ENCODE assay signal across 1 cellular context in genomic region chr11:537622-538430, GRCh38.
TF ChIP-seq lines count a peak whose summit lies in the region.

No MANE protein-coding gene starts in this region.

TF ChIP-seq in endothelial cell of umbilical vein, 7 proteins besides CTCF, POLR2A, EP300 and RAD21:
- TF ChIP-seq FOS (IDR thresholded peaks at IDR 0.05; ENCODE audit: borderline replicate concordance, insufficient read depth, low read length), result no peak
- no peak for TF ChIP-seq MYC (IDR thresholded peaks at IDR 0.05; ENCODE audit: low read depth, low read length)
- no peak for TF ChIP-seq POLR2AphosphoS5 (IDR thresholded peaks at IDR 0.05; ENCODE audit: insufficient read depth, low read depth, low read length)
- TF ChIP-seq JUN (IDR thresholded peaks at IDR 0.05; ENCODE audit: borderline replicate concordance, insufficient read depth, insufficient read length, low read depth), result no peak
- no peak for TF ChIP-seq EZH2 (IDR thresholded peaks at IDR 0.05; ENCODE audit: borderline replicate concordance, low read depth, low read length, severe bottlenecking)
- TF ChIP-seq GATA2 (IDR thresholded peaks at IDR 0.05; ENCODE audit: insufficient read depth, insufficient read length, low read depth, low read length), result no peak
- TF ChIP-seq, protein P1, sequence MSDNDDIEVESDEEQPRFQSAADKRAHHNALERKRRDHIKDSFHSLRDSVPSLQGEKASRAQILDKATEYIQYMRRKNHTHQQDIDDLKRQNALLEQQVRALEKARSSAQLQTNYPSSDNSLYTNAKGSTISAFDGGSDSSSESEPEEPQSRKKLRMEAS (IDR thresholded peaks at IDR 0.05; ENCODE audit: insufficient read depth, insufficient read length), result no peak
TF ChIP-seq in endothelial cell of umbilical vein: peak in this region for 0.
